In genomic region chr12:4276524-4277204, GRCh38 we compare ENCODE assay signal across 9 cellular contexts. TPM values are rescaled to one million over a fixed set of nuclear protein-coding genes. Genes with fewer than 3 reads are reported as not detected.
DNase-seq lines count a peak whose midpoint lies in the region; TF ChIP-seq lines count a peak whose summit lies in the region.
"Had no signal": no experiment of that assay in that cellular context is flagged by ENCODE, and none has a peak within 500 bp of the region (broad histone marks: within the 10 kb centered on the region; RNA-seq: fewer than 3 reads in every experiment).

No MANE protein-coding gene starts in this region.

- peak overlapping the region; percentile 95 for H3K4me3 Mint-ChIP-seq in activated T-helper 2 cell treated with anti-CD3 and anti-CD28 coated beads, Interferon-gamma antibody, Interleukin-2, Interleukin-4, amounts not matched to agents 10 μg/mL and 5 μg/mL and 100 μg/mL, durations not matched to agents 14 hours and 24 hours and 36 hours (ENCODE audit: low read depth)
- H3K4me3 Mint-ChIP-seq in neural progenitor cell = peak overlapping the region; percentile 97

- no peaks in the 10 kb centered on the region for H3K9me3 Mint-ChIP-seq in activated T-helper 2 cell treated with anti-CD3 and anti-CD28 coated beads, Interferon-gamma antibody, Interleukin-2, Interleukin-4, amounts not matched to agents 10 μg/mL and 5 μg/mL and 100 μg/mL, durations not matched to agents 14 hours and 24 hours and 36 hours
- H3K9me3 Mint-ChIP-seq in neural progenitor cell = no peaks in the 10 kb centered on the region

- H3K79me2 ChIP-seq in neural progenitor cell (ENCODE audit: low read depth) = peaks cover 51% of the 10 kb centered on the region

- H3K9me3 ChIP-seq in neural progenitor cell (ENCODE audit: low read depth) = no peaks in the 10 kb centered on the region
- H3K9me3 ChIP-seq: BLaER1 treated with 17β-estradiol and CSF1 and Interleukin-3, amounts not matched to agents 10 nM and 100 nM had no signal

- peaks cover 18% of the 10 kb centered on the region for H3K4me1 ChIP-seq in neural progenitor cell

- no peak overlapping the region for H2AFZ ChIP-seq in neural progenitor cell (replicated peaks)

- H3K36me3 ChIP-seq in neural progenitor cell = peaks cover 7% of the 10 kb centered on the region
- H3K36me3 ChIP-seq: BLaER1 treated with 17β-estradiol and CSF1 and Interleukin-3, amounts not matched to agents 10 nM and 100 nM had no signal

- peak overlapping the region; percentile 80 for H3K4me2 ChIP-seq in neural progenitor cell
- H3K4me2 ChIP-seq: BLaER1 treated with 17β-estradiol and CSF1 and Interleukin-3, amounts not matched to agents 10 nM and 100 nM had no signal

- H3K27ac ChIP-seq in RWPE1 = no peak overlapping the region
- no peak overlapping the region for H3K27ac ChIP-seq in neural progenitor cell
- H3K27ac ChIP-seq: BLaER1 treated with 17β-estradiol and CSF1 and Interleukin-3, amounts not matched to agents 10 nM and 100 nM had no signal

- peaks cover 45% of the 10 kb centered on the region for H3K4me1 Mint-ChIP-seq in activated T-helper 2 cell treated with anti-CD3 and anti-CD28 coated beads, Interferon-gamma antibody, Interleukin-2, Interleukin-4, amounts not matched to agents 10 μg/mL and 5 μg/mL and 100 μg/mL, durations not matched to agents 14 hours and 24 hours and 36 hours (ENCODE audit: low read depth)
- H3K4me1 Mint-ChIP-seq in neural progenitor cell = peaks cover 61% of the 10 kb centered on the region

- POLR2A ChIA-PET in RWPE1 (lab: Yijun Ruan, JAX; ENCODE audit: low non-redundant PET) = interaction anchor here (0.6 kb wide), 1 partner anchor 243 kb away, joined by 3 read pairs; no protein-coding TSS in a partner anchor

- peak; percentile 67 for TF ChIP-seq CTCF in RWPE1 (conservative IDR thresholded peaks at IDR 0.05; ENCODE audit: low read depth)
- TF ChIP-seq CTCF in fibroblast of the aortic adventitia (IDR thresholded peaks at IDR 0.05; ENCODE audit: insufficient read depth, low read length) = peak; percentile 94
- TF ChIP-seq CTCF in neural progenitor cell (IDR thresholded peaks at IDR 0.05) = peak; percentile 95

- peaks cover 60% of the 10 kb centered on the region for H4K20me1 ChIP-seq in neural progenitor cell (ENCODE audit: low read depth)

- H3F3A ChIP-seq in neural progenitor cell (ENCODE audit: low read depth) = peaks cover 19% of the 10 kb centered on the region

- peak overlapping the region; percentile 89 for H3K27ac Mint-ChIP-seq in activated T-helper 2 cell treated with anti-CD3 and anti-CD28 coated beads, Interferon-gamma antibody, Interleukin-2, Interleukin-4, amounts not matched to agents 10 μg/mL and 5 μg/mL and 100 μg/mL, durations not matched to agents 14 hours and 24 hours and 36 hours
- peak overlapping the region; percentile 39 for H3K27ac Mint-ChIP-seq in neural progenitor cell

- CTCF ChIA-PET in RWPE1 (lab: Yijun Ruan, JAX) = interaction anchor here (0.5 to 4.4 kb wide), 32 partner anchors 9 to 1142 kb away, joined by 3 to 39 read pairs (median 4); no protein-coding TSS in a partner anchor

- intact Hi-C loops in activated T-helper 2 cell treated with anti-CD3 and anti-CD28 coated beads, Interferon-gamma antibody, Interleukin-2, Interleukin-4, amounts not matched to agents 10 μg/mL and 5 μg/mL and 100 μg/mL, durations not matched to agents 14 hours and 24 hours and 36 hours (cut with micrococcal nuclease) = loop anchor here (1.0 to 2.0 kb wide), 5 partner anchors 169 to 403 kb away; partner anchors contain the start of gene PARP11

- H3K27me3 ChIP-seq in neural progenitor cell = peaks cover 50% of the 10 kb centered on the region

- H3K4me3 ChIP-seq in fibroblast of the aortic adventitia (ENCODE audit: low read depth, low read length) (no peak overlapping the region), neural progenitor cell (peak overlapping the region; percentile 82)
- H3K4me3 ChIP-seq: BLaER1 treated with 17β-estradiol and CSF1 and Interleukin-3, amounts not matched to agents 10 nM and 100 nM had no signal

- no peak overlapping the region for H3K9ac ChIP-seq in neural progenitor cell
- H3K9ac ChIP-seq: BLaER1 treated with 17β-estradiol and CSF1 and Interleukin-3, amounts not matched to agents 10 nM and 100 nM had no signal

- H3K27me3 Mint-ChIP-seq in activated T-helper 2 cell treated with anti-CD3 and anti-CD28 coated beads, Interferon-gamma antibody, Interleukin-2, Interleukin-4, amounts not matched to agents 10 μg/mL and 5 μg/mL and 100 μg/mL, durations not matched to agents 14 hours and 24 hours and 36 hours (ENCODE audit: low read depth) = no peaks in the 10 kb centered on the region
- peaks cover 12% of the 10 kb centered on the region for H3K27me3 Mint-ChIP-seq in neural progenitor cell (ENCODE audit: insufficient read depth, low read depth)

- peaks cover 73% of the 10 kb centered on the region for H3K36me3 Mint-ChIP-seq in activated T-helper 2 cell treated with anti-CD3 and anti-CD28 coated beads, Interferon-gamma antibody, Interleukin-2, Interleukin-4, amounts not matched to agents 10 μg/mL and 5 μg/mL and 100 μg/mL, durations not matched to agents 14 hours and 24 hours and 36 hours (ENCODE audit: low read depth)
- peaks cover 45% of the 10 kb centered on the region for H3K36me3 Mint-ChIP-seq in neural progenitor cell

- DNase-seq in NCI-H524 (lab: John Stamatoyannopoulos, UW) = peak; percentile 53 to 75
- no peak for DNase-seq in NCI-H524 treated with DMSO at 0.1 percent for 48 hours (lab: John Stamatoyannopoulos, UW)
- peak; percentile 76 for DNase-seq in KG1 (lab: John Stamatoyannopoulos, UW)
- peak; percentile 76 for DNase-seq in RWPE1 (ENCODE audit: low spot score)
- DNase-seq in activated T-helper 2 cell treated with anti-CD3 and anti-CD28 coated beads, Interferon-gamma antibody, Interleukin-2, Interleukin-4, amounts not matched to agents 10 μg/mL and 5 μg/mL and 100 μg/mL, durations not matched to agents 14 hours and 24 hours and 36 hours (ENCODE audit: low spot score) = peak; percentile 79
- DNase-seq in fibroblast of the aortic adventitia (ENCODE audit: low read depth) = peak; percentile 90
- DNase-seq in neural progenitor cell (ENCODE audit: low spot score) = peak; percentile 95
- peak; percentile 65 for DNase-seq in stromal cell of bone marrow (ENCODE audit: low read depth)

RNA-seq across cellular contexts. Expression of gene CCND2, which starts 3.1 kb away (rescaled TPM):
- 557 and 561 TPM in 2 replicates for total RNA-seq in activated T-helper 2 cell treated with anti-CD3 and anti-CD28 coated beads, Interferon-gamma antibody, Interleukin-2, Interleukin-4, amounts not matched to agents 10 μg/mL and 5 μg/mL and 100 μg/mL, durations not matched to agents 14 hours and 24 hours and 36 hours
- total RNA-seq in fibroblast of the aortic adventitia (ENCODE audit: low replicate concordance) = 22.5 and 57.6 TPM in 2 replicates
- 95.8 and 103 TPM in 2 replicates for total RNA-seq in neural progenitor cell (ENCODE audit: low replicate concordance)

RNA-seq across cellular contexts. Expression of gene TIGAR, which starts 44.3 kb away (rescaled TPM):
- 8.7 and 9.5 TPM in 2 replicates for total RNA-seq in activated T-helper 2 cell treated with anti-CD3 and anti-CD28 coated beads, Interferon-gamma antibody, Interleukin-2, Interleukin-4, amounts not matched to agents 10 μg/mL and 5 μg/mL and 100 μg/mL, durations not matched to agents 14 hours and 24 hours and 36 hours
- total RNA-seq in fibroblast of the aortic adventitia (ENCODE audit: low replicate concordance) = 11.5 and 20.4 TPM in 2 replicates
- total RNA-seq in neural progenitor cell (ENCODE audit: low replicate concordance) = 7.1 and 18.1 TPM in 2 replicates
